Comparison of ENCODE assay signal across 17 cellular contexts in genomic region chr18:77008006-77008405, GRCh38.
DNase-seq lines count a peak whose midpoint lies in the region; ATAC-seq and TF ChIP-seq lines count a peak whose summit lies in the region.
"Had no signal": no experiment of that assay in that cellular context is flagged by ENCODE, and none has a peak within 500 bp of the region (broad histone marks: within the 10 kb centered on the region; RNA-seq: fewer than 3 reads in every experiment).

No MANE protein-coding gene starts in this region.

- no peak overlapping the region for H3K27ac Mint-ChIP-seq in H9
- H3K27ac Mint-ChIP-seq in effector memory CD8-positive, alpha-beta T cell, result peak overlapping the region; percentile 79 to 83

- no peak overlapping the region for H2BK20ac ChIP-seq in H9 (ENCODE audit: low read depth, low read length, poor library complexity, severe bottlenecking)

- H3K4ac ChIP-seq in H9 (ENCODE audit: low read depth, low read length), result no peak overlapping the region

- no peak overlapping the region for H2BK5ac ChIP-seq in H9 (ENCODE audit: insufficient read length, low read length)

- H3K4me2 ChIP-seq in DND-41 (ENCODE audit: insufficient read depth, low read length) (no peak overlapping the region), H9 (ENCODE audit: insufficient read depth, insufficient read length, low read length) (no peak overlapping the region)
- H3K4me2 ChIP-seq: SK-N-SH had no signal

- H3K4me1 ChIP-seq in DND-41 (ENCODE audit: insufficient read depth, low read length), result peaks cover 53% of the 10 kb centered on the region
- peaks cover 9% of the 10 kb centered on the region; the same call in 1 of the 2 replicates for H3K4me1 ChIP-seq in H9 (ENCODE audit: insufficient read depth, low read length)

- H3K9me3 ChIP-seq in DND-41 (ENCODE audit: insufficient read depth, low read length, severe bottlenecking) (no peaks in the 10 kb centered on the region), H9 (ENCODE audit: control insufficient read depth, low read depth, low read length) (no peaks in the 10 kb centered on the region)
- H3K9me3 ChIP-seq: SK-N-SH had no signal

- WGBS in H9 (ENCODE audit: extremely low coverage, insufficient read length, low lambda C conversion rate), result no CpG with 5 or more reads among the region's 13 CpGs

- no peak overlapping the region for H4K8ac ChIP-seq in H9 (replicated peaks; ENCODE audit: insufficient read length, low read depth, low read length)

- H3K36me3 ChIP-seq in DND-41 (ENCODE audit: insufficient read depth, low read length), result peaks cover 18% of the 10 kb centered on the region

- no peak overlapping the region for H2AK5ac ChIP-seq in H9 (ENCODE audit: insufficient read length, low read length)

- H3K4me3 Mint-ChIP-seq in H9, result no peak overlapping the region
- H3K4me3 Mint-ChIP-seq in effector memory CD8-positive, alpha-beta T cell, result no peak overlapping the region

- H4K91ac ChIP-seq in H9 (ENCODE audit: insufficient read length, low read depth, low read length), result no peak overlapping the region

- TF ChIP-seq CTCF in DND-41 (IDR thresholded peaks at IDR 0.05; ENCODE audit: borderline replicate concordance, extremely low read depth, low read length, poor library complexity, severe bottlenecking) (no peak), H9 (conservative IDR thresholded peaks at IDR 0.05) (no peak)

- H3K9ac ChIP-seq in DND-41 (ENCODE audit: low read depth, low read length) (no peak overlapping the region), H9 (ENCODE audit: extremely low read depth, insufficient read length, low read length) (no peak overlapping the region)
- H3K9ac ChIP-seq: SK-N-SH had no signal

- H3K27me3 ChIP-seq in DND-41 (ENCODE audit: insufficient read depth, low read length, poor library complexity), result no peaks in the 10 kb centered on the region
- no peaks in the 10 kb centered on the region for H3K27me3 ChIP-seq in H9 (ENCODE audit: insufficient read depth, low read length)

- DNase-seq in DND-41, result no peak
- DNase-seq in H9, result no peak
- DNase-seq in effector memory CD8-positive, alpha-beta T cell, result no peak
- DNase-seq in NCI-H510A (lab: John Stamatoyannopoulos, UW), result no peak
- DNase-seq: ACHN, DMS79, NCI-H1105, NCI-H510A treated with DMSO at 0.1 percent for 48 hours, NCI-H82, PC-3, RPMI8226, SHP77 treated with DMSO at 0.1 percent for 48 hours, SK-N-SH had no signal

- no peak overlapping the region for H2BK15ac ChIP-seq in H9 (ENCODE audit: low read depth, low read length)

- no peak overlapping the region for H3K18ac ChIP-seq in H9 (ENCODE audit: insufficient read length, low read depth, low read length)

- no peaks in the 10 kb centered on the region for H3K36me3 Mint-ChIP-seq in H9 (ENCODE audit: insufficient read depth in 1 of 3, low read depth in 3 of 3)
- peaks cover 36% of the 10 kb centered on the region for H3K36me3 Mint-ChIP-seq in effector memory CD8-positive, alpha-beta T cell (ENCODE audit: insufficient read depth)

- ATAC-seq in DND-41 (ENCODE audit: insufficient read depth, low read depth) (0 out of 3 replicates have a peak, but pooled peaks have one; percentile 20), GM21390 (IDR thresholded peaks at IDR 0.05; ENCODE audit: unreplicated experiment) (no peak), HG03039 (IDR thresholded peaks at IDR 0.05; ENCODE audit: unreplicated experiment) (no peak)
- ATAC-seq in effector memory CD8-positive, alpha-beta T cell (replicated peaks), result no peak
- ATAC-seq: PC-3 had no signal

- H3K27ac ChIP-seq in DND-41 (ENCODE audit: low read length) (peak overlapping the region; percentile 35), H9 (ENCODE audit: insufficient read length, low read depth, low read length) (no peak overlapping the region), temporal lobe (ENCODE audit: low read depth, low read length) (peak overlapping the region; percentile 72)
- H3K27ac ChIP-seq: C4-2B had no signal

- no peaks in the 10 kb centered on the region for H3K23me2 ChIP-seq in H9 (ENCODE audit: insufficient read length, low read depth, low read length, poor library complexity, severe bottlenecking)

- no peak overlapping the region for H4K5ac ChIP-seq in H9 (ENCODE audit: insufficient read length, low read depth, low read length)

- H3K14ac ChIP-seq in H9 (ENCODE audit: insufficient read depth, low read length), result 0 out of 2 replicates have a peak overlapping the region, but pooled peaks have one; percentile 21

- H2AFZ ChIP-seq in DND-41 (ENCODE audit: low read depth, low read length), result no peak overlapping the region
- H2AFZ ChIP-seq in H9 (ENCODE audit: low read length), result no peak overlapping the region

- H3K4me3 ChIP-seq in DND-41 (ENCODE audit: low read depth in 1 of 2, low read length in 2 of 2), result no peak overlapping the region

- no peaks in the 10 kb centered on the region for H3K79me1 ChIP-seq in H9 (ENCODE audit: insufficient read depth, low read depth, low read length, poor library complexity, severe bottlenecking)

- no peak overlapping the region for H2BK120ac ChIP-seq in H9 (ENCODE audit: low read depth, low read length, poor library complexity, severe bottlenecking)

- H4K20me1 ChIP-seq in DND-41 (ENCODE audit: insufficient read depth, low read length) (no peaks in the 10 kb centered on the region), H9 (ENCODE audit: control insufficient read depth, insufficient read depth, insufficient read length) (no peaks in the 10 kb centered on the region)

- H2BK12ac ChIP-seq in H9 (ENCODE audit: insufficient read length, low read depth, low read length), result no peak overlapping the region

- H3K9me3 Mint-ChIP-seq in H9, result no peaks in the 10 kb centered on the region
- no peaks in the 10 kb centered on the region for H3K9me3 Mint-ChIP-seq in effector memory CD8-positive, alpha-beta T cell

- H3K79me2 ChIP-seq in DND-41 (ENCODE audit: insufficient read depth, low read length) (0 out of 2 replicates have a peak, but pooled peaks cover 2% of the 10 kb centered on the region), H9 (ENCODE audit: insufficient read depth, low read length) (no peaks in the 10 kb centered on the region)

- H3K56ac ChIP-seq in H9 (ENCODE audit: insufficient read length, low read depth, low read length), result no peak overlapping the region

- H3K4me1 Mint-ChIP-seq in H9, result peaks cover 36 to 41% of the 10 kb centered on the region in 2 experiments
- peaks cover 40 to 71% of the 10 kb centered on the region in 2 donors for H3K4me1 Mint-ChIP-seq in effector memory CD8-positive, alpha-beta T cell (ENCODE audit: low read depth in 2 of 2)

- H3K23ac ChIP-seq in H9 (ENCODE audit: insufficient read length, low read depth, low read length), result no peak overlapping the region

- no peaks in the 10 kb centered on the region; the same call in 1 of the 2 replicates for H3K27me3 Mint-ChIP-seq in H9 (ENCODE audit: low read depth)
- H3K27me3 Mint-ChIP-seq in effector memory CD8-positive, alpha-beta T cell, result no peaks in the 10 kb centered on the region

- no peak overlapping the region for H3T11ph ChIP-seq in H9 (ENCODE audit: low read length)

Comparison
In these comparisons a context has a peak if more than half of its experiments do, and no peak if none do; other contexts are left out.
1. H3K27ac Mint-ChIP-seq: peak in effector memory CD8-positive, alpha-beta T cell (2 of 2); none in H9 (0 of 3).